Comparison of ENCODE assay signal across 24 cellular contexts in the genomic region with DNA sequence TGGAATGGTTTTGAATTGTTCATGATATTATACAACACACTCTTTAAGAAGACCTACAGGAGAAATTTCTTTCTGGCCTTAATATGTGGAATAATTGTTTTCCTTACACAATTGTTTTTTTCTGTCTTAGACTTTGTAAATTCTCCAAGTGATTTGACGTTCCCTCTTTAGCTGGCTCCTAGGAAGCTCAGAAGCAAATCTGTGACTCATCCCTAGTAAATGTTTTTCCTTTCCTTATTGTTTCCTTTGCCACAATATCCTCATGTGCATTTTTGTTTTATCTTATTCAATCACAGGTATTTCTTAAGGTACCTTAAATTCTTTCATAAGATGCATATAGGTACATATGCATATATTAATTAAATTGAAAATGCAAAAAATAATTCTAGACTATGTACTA.
DNase-seq lines count a peak whose midpoint lies in the region; ATAC-seq, FAIRE-seq and TF ChIP-seq lines count a peak whose summit lies in the region.
"Had no signal": no experiment of that assay in that cellular context is flagged by ENCODE, and none has a peak within 500 bp of the region (broad histone marks: within the 10 kb centered on the region; RNA-seq: fewer than 3 reads in every experiment).

No MANE protein-coding gene starts in this region.

- H3K79me2 ChIP-seq in ACC112 (ENCODE audit: control insufficient read depth, insufficient read depth, low read length, unreplicated experiment), result peaks cover 9% of the 10 kb centered on the region

- H3K27me3 Mint-ChIP-seq in activated naive CD8-positive, alpha-beta T cell treated with anti-CD3 and anti-CD28 coated beads, Interleukin-2, amount 50 U/mL, for 24 hours, result no peaks in the 10 kb centered on the region
- H3K27me3 Mint-ChIP-seq: activated naive CD8-positive, alpha-beta T cell; IgD-negative memory B cell; memory B cell had no signal

- peak; percentile 66 for FAIRE-seq in H54 (lab: Jason Lieb, UNC)
- FAIRE-seq: G401.6 had no signal

- no peak for ATAC-seq in activated naive CD8-positive, alpha-beta T cell treated with anti-CD3 and anti-CD28 coated beads, Interleukin-2, amount 50 U/mL, for 24 hours
- ATAC-seq: esophagus mucosa, Right ventricle myocardium inferior, WTC11 had no signal

- no peak overlapping the region for H3K4me3 Mint-ChIP-seq in activated naive CD8-positive, alpha-beta T cell treated with anti-CD3 and anti-CD28 coated beads, Interleukin-2, amount 50 U/mL, for 24 hours
- H3K4me3 Mint-ChIP-seq: activated naive CD8-positive, alpha-beta T cell; IgD-negative memory B cell; memory B cell; WTC11 had no signal

- H3K9me3 Mint-ChIP-seq in activated naive CD8-positive, alpha-beta T cell treated with anti-CD3 and anti-CD28 coated beads, Interleukin-2, amount 50 U/mL, for 24 hours, result no peaks in the 10 kb centered on the region
- H3K9me3 Mint-ChIP-seq: activated T-helper 2 cell treated with anti-CD3 and anti-CD28 coated beads, Interferon-gamma antibody, Interleukin-2, Interleukin-4, amounts not matched to agents 10 μg/mL and 5 μg/mL and 100 μg/mL, durations not matched to agents 14 hours and 24 hours and 36 hours; IgD-negative memory B cell; memory B cell; WTC11 had no signal

- H3K4me1 ChIP-seq in ACC112 (ENCODE audit: control insufficient read depth, insufficient read depth, low read length, unreplicated experiment), result peaks cover 22% of the 10 kb centered on the region
- H3K4me1 ChIP-seq: sigmoid colon, upper lobe of left lung had no signal

- H3K4me1 Mint-ChIP-seq in activated naive CD8-positive, alpha-beta T cell treated with anti-CD3 and anti-CD28 coated beads, Interleukin-2, amount 50 U/mL, for 24 hours, result no peaks in the 10 kb centered on the region
- H3K4me1 Mint-ChIP-seq: WTC11 had no signal

- DNase-seq in H54 (ENCODE audit: insufficient read length, low spot score) (no peak), astrocyte of the spinal cord (ENCODE audit: low read depth, low spot score) (peak; percentile 32), hepatic stellate cell (ENCODE audit: low spot score) (peak; percentile 22), iPS-NIHi11 (ENCODE audit: low spot score) (no peak), NCI-H2171 treated with DMSO at 0.1 percent for 48 hours (lab: John Stamatoyannopoulos, UW) (no peak)
- no peak for DNase-seq in activated T-cell treated with anti-CD3 and anti-CD28 coated beads, Interleukin-2, amount 50 U/mL, for 48 hours
- no peak for DNase-seq in activated naive CD8-positive, alpha-beta T cell treated with anti-CD3 and anti-CD28 coated beads, Interleukin-2, amount 50 U/mL, for 24 hours
- DNase-seq: activated CD4-positive, alpha-beta T cell treated with anti-CD3 and anti-CD28 coated beads, Interleukin-2, amount 50 U/mL, for 1 hour; effector CD8-positive, alpha-beta T cell; NCI-H1105 treated with DMSO at 0.1 percent for 48 hours; NCI-H2029 treated with DMSO at 0.1 percent for 48 hours; NCI-H345; OCI-M1; sigmoid colon; upper lobe of left lung had no signal

- TF ChIP-seq POLR2A in H54 (IDR thresholded peaks at IDR 0.05; ENCODE audit: low read depth, low read length), result no peak

- H3K27ac Mint-ChIP-seq in activated naive CD8-positive, alpha-beta T cell treated with anti-CD3 and anti-CD28 coated beads, Interleukin-2, amount 50 U/mL, for 24 hours, result no peak overlapping the region
- H3K27ac Mint-ChIP-seq: activated naive CD8-positive, alpha-beta T cell; activated T-helper 2 cell treated with anti-CD3 and anti-CD28 coated beads, Interferon-gamma antibody, Interleukin-2, Interleukin-4, amounts not matched to agents 10 μg/mL and 5 μg/mL and 100 μg/mL, durations not matched to agents 14 hours and 24 hours and 36 hours; IgD-negative memory B cell; memory B cell; WTC11 had no signal

- H3K4me3 ChIP-seq in ACC112 (ENCODE audit: low read depth, low read length) (peak overlapping the region; percentile 25; the same call in 1 of the 2 replicates), astrocyte of the spinal cord (ENCODE audit: low read depth, low read length) (no peak overlapping the region)
- H3K4me3 ChIP-seq: sigmoid colon, upper lobe of left lung had no signal

- no peak for TF ChIP-seq CTCF in astrocyte of the spinal cord (IDR thresholded peaks at IDR 0.05; ENCODE audit: low read depth, low read length)

- peaks cover 38% of the 10 kb centered on the region for H3K36me3 Mint-ChIP-seq in activated naive CD8-positive, alpha-beta T cell treated with anti-CD3 and anti-CD28 coated beads, Interleukin-2, amount 50 U/mL, for 24 hours (ENCODE audit: low read depth)

- no peaks in the 10 kb centered on the region for H3K27me3 ChIP-seq in ACC112 (ENCODE audit: insufficient read depth, low read length)
- H3K27me3 ChIP-seq: sigmoid colon, upper lobe of left lung had no signal

- in situ Hi-C loops in astrocyte of the spinal cord (cut with HindIII; ENCODE audit: low sequenced_read_pairs), result no loop called here

- no peak overlapping the region for H2AFZ ChIP-seq in ACC112 (ENCODE audit: low read length, unreplicated experiment)

- H3K36me3 ChIP-seq in ACC112 (ENCODE audit: insufficient read depth, low read length), result peaks cover 25% of the 10 kb centered on the region

- peak overlapping the region; percentile 35; the same call in 1 of the 2 replicates for H3K27ac ChIP-seq in ACC112 (ENCODE audit: low read depth, low read length)
- H3K27ac ChIP-seq: sigmoid colon, upper lobe of left lung had no signal

Comparison
In these comparisons a context has a peak if more than half of its experiments do, and no peak if none do; other contexts are left out.
1. DNase-seq: peak in astrocyte of the spinal cord (single experiment) and hepatic stellate cell (single experiment); none in H54 (single experiment), iPS-NIHi11 (single experiment), activated T-cell treated with anti-CD3 and anti-CD28 coated beads, Interleukin-2, amount 50 U/mL, for 48 hours (0 of 2), activated naive CD8-positive, alpha-beta T cell treated with anti-CD3 and anti-CD28 coated beads, Interleukin-2, amount 50 U/mL, for 24 hours (single experiment) and NCI-H2171 treated with DMSO at 0.1 percent for 48 hours (single experiment).